Comparison of ENCODE assay signal across 8 cellular contexts in genomic region chr7:32991068-32991517, GRCh38. TPM values are rescaled to one million over a fixed set of nuclear protein-coding genes. Genes with fewer than 3 reads are reported as not detected.
DNase-seq lines count a peak whose midpoint lies in the region; TF ChIP-seq lines count a peak whose summit lies in the region.
"Not testable (repeated sequence)": the region's sequence is repeated elsewhere in the genome, so short reads cannot be mapped to it uniquely, and the experiment has no call there.

No MANE protein-coding gene starts in this region.

- peak overlapping the region; percentile 81 for H3K27ac ChIP-seq in GM23248
- H3K27ac ChIP-seq in breast epithelium = peak overlapping the region; percentile 40 to 67
- peak overlapping the region; percentile 43 for H3K27ac ChIP-seq in vagina

- peaks cover 16% of the 10 kb centered on the region for H3K36me3 ChIP-seq in GM23248 (ENCODE audit: low read depth)
- not testable (repeated sequence) for H3K36me3 ChIP-seq in breast epithelium, vagina

- not testable (repeated sequence) for H3K27me3 ChIP-seq in GM23248 (replicated peaks; ENCODE audit: insufficient read depth); breast epithelium; vagina

- not testable (repeated sequence) for H3K9me3 ChIP-seq in GM23248 (ENCODE audit: low read depth); breast epithelium; vagina

- H3K79me2 ChIP-seq in GM23248 (ENCODE audit: insufficient read depth) = not testable (repeated sequence)

- H3K4me3 ChIP-seq in GM23248, breast epithelium, vagina: not testable (repeated sequence)

- H3K4me1 ChIP-seq in GM23248 (ENCODE audit: insufficient read depth) = peaks cover 25% of the 10 kb centered on the region
- not testable (repeated sequence) for H3K4me1 ChIP-seq in breast epithelium, vagina

- in situ Hi-C loops in GM23248 (cut with MboI); SK-MEL-5 (cut with HindIII; ENCODE audit: low pct_unique_long_range_greater_than_20kb, low sequenced_read_pairs): not testable (repeated sequence)

- not testable (repeated sequence) for H3K27me3 Mint-ChIP-seq in osteocyte (ENCODE audit: unreplicated experiment)

- DNase-seq in AG09319 (ENCODE audit: extremely low read depth, low read depth) (peak; percentile 41), GM23248 (peak; percentile 75), SK-MEL-5 (ENCODE audit: low read depth, low spot score) (peak; percentile 44), fibroblast of peridontal ligament (ENCODE audit: extremely low read depth) (peak; percentile 78), iris pigment epithelial cell (ENCODE audit: low read depth) (peak; percentile 49)
- DNase-seq in breast epithelium (ENCODE audit: low spot score in 2 of 2); osteocyte (ENCODE audit: extremely low spot score, unreplicated experiment); vagina (ENCODE audit: extremely low spot score in 2 of 2): not testable (repeated sequence)

- TF ChIP-seq CTCF in AG09319 (IDR thresholded peaks at IDR 0.05; ENCODE audit: low read depth, low read length); breast epithelium (IDR thresholded peaks at IDR 0.05); osteocyte (IDR thresholded peaks at IDR 0.05); vagina (IDR thresholded peaks at IDR 0.05): not testable (repeated sequence)

- H3K27ac Mint-ChIP-seq in osteocyte (ENCODE audit: unreplicated experiment) = peak overlapping the region; percentile 38

- not testable (repeated sequence) for H2AFZ ChIP-seq in GM23248

- H3K4me2 ChIP-seq in GM23248 (ENCODE audit: unreplicated experiment) = peak overlapping the region; percentile 58

- peak overlapping the region; percentile 40; the same call in 1 of the 2 replicates for H3K9ac ChIP-seq in GM23248

- H4K20me1 ChIP-seq in GM23248 (ENCODE audit: insufficient read depth) = not testable (repeated sequence)

- not testable (repeated sequence) for H3K4me3 Mint-ChIP-seq in osteocyte (ENCODE audit: unreplicated experiment)

- TF ChIP-seq POLR2A in breast epithelium (IDR thresholded peaks at IDR 0.05); vagina (IDR thresholded peaks at IDR 0.05): not testable (repeated sequence)

- H3K9me2 ChIP-seq in GM23248 (ENCODE audit: insufficient read depth) = not testable (repeated sequence)

- H3K9me3 Mint-ChIP-seq in osteocyte (ENCODE audit: unreplicated experiment) = not testable (repeated sequence)

- H3F3A ChIP-seq in GM23248 (ENCODE audit: insufficient read depth) = peaks cover 23% of the 10 kb centered on the region

- H3K36me3 Mint-ChIP-seq in osteocyte (ENCODE audit: unreplicated experiment) = peaks cover 15% of the 10 kb centered on the region

- intact Hi-C loops in breast epithelium (cut with DNase I; ENCODE audit: low total_unique reads); vagina (cut with DNase I): not testable (repeated sequence)

- 0 to 4% methylated on average over 4 of the region's 5 CpGs for WGBS in GM23248 (ENCODE audit: low coverage in 1 of 2, low lambda C conversion rate in 2 of 2, missing lambda C conversion rate in 2 of 2), 2 experiments

- H3K4me1 Mint-ChIP-seq in osteocyte (ENCODE audit: unreplicated experiment) = not testable (repeated sequence)

RNA-seq across cellular contexts. Expression of gene FKBP9, which starts 33.9 kb away (rescaled TPM):
- 555 and 556 TPM in 2 replicates for total RNA-seq in GM23248 (2014; rRNA removed; shearing (Covaris generic))
- polyA plus RNA-seq in GM23248 (2016; fragmentation: Nextera tagmentation; extraction: Ambion mirVana) = 350 and 364 TPM in 2 replicates
- total RNA-seq in SK-MEL-5 (2014; rRNA removed; shearing (Covaris generic)) = 178 and 191 TPM in 2 replicates
- 231 and 250 TPM in 2 replicates for polyA plus RNA-seq in SK-MEL-5 (2015; cell fraction: cytosol; rRNA removed)
- 62.7 and 81.5 TPM in 2 replicates for polyA plus RNA-seq in SK-MEL-5 (2015; cell fraction: nucleus; rRNA removed)
- total RNA-seq in breast epithelium = 100 to 1,000 TPM in 2 of 3 donors, 10 to 100 TPM in 1; 74.9 to 236 (median 100) TPM
- total RNA-seq in osteocyte = 229 and 237 TPM in 2 replicates
- 113 TPM for total RNA-seq in vagina
